8 cellular contexts compared by ENCODE assay signal in genomic region chr14:23550827-23551265, GRCh38. TPM values are rescaled to one million over a fixed set of nuclear protein-coding genes. Genes with fewer than 3 reads are reported as not detected.
DNase-seq lines count a peak whose midpoint lies in the region; ATAC-seq, FAIRE-seq and TF ChIP-seq lines count a peak whose summit lies in the region.

No MANE protein-coding gene starts in this region.

- H4K20me1 ChIP-seq in keratinocyte (ENCODE audit: control insufficient read depth, extremely low read depth, insufficient read depth, low read length), result no peaks in the 10 kb centered on the region

- H3K9me3 ChIP-seq in adrenal gland (replicated peaks in 1 of 3) (no peaks in the 10 kb centered on the region), keratinocyte (ENCODE audit: control insufficient read depth, low read depth, low read length) (no peaks in the 10 kb centered on the region)

- peak overlapping the region; percentile 92 for H3K4me2 ChIP-seq in keratinocyte (ENCODE audit: control insufficient read depth, extremely low read depth, insufficient read depth, low read depth, low read length)

- H3K4me3 ChIP-seq in adrenal gland, result peak overlapping the region in 3 of 4 donors; percentile 71 to 87 (median 78)
- peak overlapping the region; percentile 62 to 76 (median 71) for H3K4me3 ChIP-seq in keratinocyte (ENCODE audit: control insufficient read depth in 2 of 3, extremely low read depth in 1 of 3, insufficient read depth in 2 of 3, low read depth in 1 of 3, low read length in 3 of 3)

- no peak for ATAC-seq in GM18520 (IDR thresholded peaks at IDR 0.05; ENCODE audit: unreplicated experiment)

- 0 to 2% (median 1%) methylated on average over 31 to 36 of the region's 36 CpGs for WGBS in adrenal gland, 4 donors

- peak; percentile 67 for DNase-seq in DMS79 treated with DMSO at 0.1 percent for 48 hours (lab: John Stamatoyannopoulos, UW)
- DNase-seq in DMS79 (lab: John Stamatoyannopoulos, UW), result no peak
- DNase-seq in adrenal gland, result peak in 4 of 7 donors; percentile 35 to 66 (median 48)
- no peak for DNase-seq in keratinocyte (ENCODE audit: low read depth, low spot score)
- DNase-seq in NCI-H524 (lab: John Stamatoyannopoulos, UW), result no peak
- DNase-seq in globus pallidus (ENCODE audit: low spot score), result no peak

- H2AFZ ChIP-seq in keratinocyte (ENCODE audit: control insufficient read depth, low read length), result peak overlapping the region; percentile 72

- H3K36me3 ChIP-seq in adrenal gland (replicated peaks in 1 of 2), result no peaks in the 10 kb centered on the region
- no peaks in the 10 kb centered on the region for H3K36me3 ChIP-seq in keratinocyte (ENCODE audit: control insufficient read depth in 2 of 2, extremely low read depth in 1 of 2, insufficient read depth in 2 of 2, low read length in 2 of 2)

- dilution Hi-C loops in keratinocyte (cut with MboI; ENCODE audit: extremely low pct_ligation_motif_present, low sequenced_read_pairs), result no loop called here

- no peak for TF ChIP-seq POLR2A in adrenal gland (IDR thresholded peaks at IDR 0.05)

- no peak for TF ChIP-seq CTCF in adrenal gland (IDR thresholded peaks at IDR 0.05)
- TF ChIP-seq CTCF in keratinocyte (optimal IDR thresholded peaks at IDR 0.05 in 1 of 3, IDR thresholded peaks at IDR 0.05 in 1 of 3, conservative IDR thresholded peaks at IDR 0.05 in 1 of 3; ENCODE audit: extremely low read depth in 1 of 3, insufficient read depth in 2 of 3, low read length in 3 of 3), result no peak

- no peak for FAIRE-seq in keratinocyte (lab: Jason Lieb, UNC)

- H3K4me1 ChIP-seq in adrenal gland (replicated peaks in 1 of 2) (peaks cover 4 to 28% of the 10 kb centered on the region in 2 donors), keratinocyte (ENCODE audit: control insufficient read depth, extremely low read depth, insufficient read depth, low read length) (peaks cover 3% of the 10 kb centered on the region)

- H3K9me1 ChIP-seq in keratinocyte (ENCODE audit: control insufficient read depth, extremely low read depth, insufficient read depth, low read length), result no peaks in the 10 kb centered on the region

- H3K27me3 ChIP-seq in adrenal gland (no peaks in the 10 kb centered on the region), keratinocyte (ENCODE audit: control insufficient read depth, extremely low read depth, insufficient read depth, low read length) (peaks cover 15% of the 10 kb centered on the region)

- H3K9ac ChIP-seq in keratinocyte (ENCODE audit: control insufficient read depth, extremely low read depth, insufficient read depth, low read length), result peak overlapping the region; percentile 64

- intact Hi-C loops in adrenal gland (cut with DNase I), result no loop called here

- H3K27ac ChIP-seq in adrenal gland (peak overlapping the region in 3 of 5 donors; percentile 51 to 77 (median 63)), keratinocyte (ENCODE audit: control insufficient read depth, insufficient read depth, low read length) (no peak overlapping the region), temporal lobe (ENCODE audit: low read depth, low read length) (peak overlapping the region; percentile 47)

- H3K79me2 ChIP-seq in keratinocyte (ENCODE audit: control insufficient read depth, insufficient read depth, low read length), result no peaks in the 10 kb centered on the region

RNA-seq across cellular contexts. Expression of gene ZFHX2, which starts 0.7 kb away (rescaled TPM):
- total RNA-seq in adrenal gland (1 to 10 TPM in 6 of 8 donors, under 1 TPM in 2; 0.54 to 4.2 (median 2.4) TPM), temporal lobe (1.5 TPM)
- polyA plus RNA-seq in adrenal gland (1 to 10 TPM; 2.1 to 9.7 (median 2.5) TPM), keratinocyte (0.08 to 0.22 TPM (median 0.18 TPM) in 3 replicates)
- polyA plus RNA-seq in keratinocyte (2011; ENCODE audit: low read depth), result 0.44 TPM
- 0.13 and 0.17 TPM in 2 replicates for polyA plus RNA-seq in keratinocyte (2011; cell fraction: cytosol; rRNA removed)
- 0.56 and 0.84 TPM in 2 replicates for polyA plus RNA-seq in keratinocyte (2011; cell fraction: nucleus; rRNA removed)
- polyA plus RNA-seq in keratinocyte (2012; ENCODE audit: low replicate concordance), result 0.28 and 0.66 TPM in 2 replicates
- polyA minus RNA-seq in keratinocyte, result 0.19 to 1.9 TPM (median 0.26 TPM) in 3 replicates
- polyA minus RNA-seq in keratinocyte (2011; cell fraction: cytosol; rRNA and poly(A)+ RNA removed), result 0.19 TPM
- 0.70 and 1.1 TPM in 2 replicates for polyA minus RNA-seq in keratinocyte (2011; cell fraction: nucleus; rRNA and poly(A)+ RNA removed)

RNA-seq across cellular contexts. Expression of gene THTPA, which starts 5.2 kb away (rescaled TPM):
- total RNA-seq in adrenal gland (10 to 100 TPM; 21.2 to 41.7 (median 32.6) TPM), temporal lobe (16.7 TPM)
- polyA plus RNA-seq in adrenal gland (10 to 100 TPM; 11.5 to 26.5 (median 21.4) TPM), keratinocyte (3.2 to 4.3 TPM (median 4.3 TPM) in 3 replicates)
- polyA plus RNA-seq in keratinocyte (2011; ENCODE audit: low read depth), result 1.3 TPM
- 4.4 and 4.7 TPM in 2 replicates for polyA plus RNA-seq in keratinocyte (2011; cell fraction: cytosol; rRNA removed)
- polyA plus RNA-seq in keratinocyte (2011; cell fraction: nucleus; rRNA removed), result 6.9 and 7.8 TPM in 2 replicates
- 2.1 and 5.6 TPM in 2 replicates for polyA plus RNA-seq in keratinocyte (2012; ENCODE audit: low replicate concordance)
- 3.6 to 5.8 TPM (median 4.5 TPM) in 3 replicates for polyA minus RNA-seq in keratinocyte
- polyA minus RNA-seq in keratinocyte (2011; cell fraction: cytosol; rRNA and poly(A)+ RNA removed), result 3.5 TPM
- 2.7 and 2.9 TPM in 2 replicates for polyA minus RNA-seq in keratinocyte (2011; cell fraction: nucleus; rRNA and poly(A)+ RNA removed)

RNA-seq across cellular contexts. Expression of gene AP1G2, which starts 16.7 kb away (rescaled TPM):
- total RNA-seq in adrenal gland, result 100 to 1,000 TPM in 2 of 8 donors, 10 to 100 TPM in 6; 35.2 to 142 (median 79.5) TPM
- 100 to 1,000 TPM in 2 of 3 donors, 10 to 100 TPM in 1; 27.9 to 587 (median 285) TPM for polyA plus RNA-seq in adrenal gland
- 119 to 230 TPM (median 128 TPM) in 3 replicates for polyA plus RNA-seq in keratinocyte
- polyA plus RNA-seq in keratinocyte (2011; ENCODE audit: low read depth), result 32.3 TPM
- polyA plus RNA-seq in keratinocyte (2011; cell fraction: cytosol; rRNA removed), result 70.8 and 77.1 TPM in 2 replicates
- polyA plus RNA-seq in keratinocyte (2011; cell fraction: nucleus; rRNA removed), result 905 and 1,158 TPM in 2 replicates
- polyA plus RNA-seq in keratinocyte (2012; ENCODE audit: low replicate concordance), result 74.0 and 125 TPM in 2 replicates
- 177 to 204 TPM (median 203 TPM) in 3 replicates for polyA minus RNA-seq in keratinocyte
- polyA minus RNA-seq in keratinocyte (2011; cell fraction: cytosol; rRNA and poly(A)+ RNA removed), result 78.5 TPM
- polyA minus RNA-seq in keratinocyte (2011; cell fraction: nucleus; rRNA and poly(A)+ RNA removed), result 123 and 164 TPM in 2 replicates
- total RNA-seq in temporal lobe, result 10.6 TPM

RNA-seq across cellular contexts. Expression of gene JPH4, which starts 27.7 kb away (rescaled TPM):
- total RNA-seq in adrenal gland (10 to 100 TPM in 1 of 8 donors, 1 to 10 TPM in 6, under 1 TPM in 1; 0.42 to 11.1 (median 3.0) TPM), temporal lobe (40.1 TPM)
- polyA plus RNA-seq in adrenal gland (10 to 100 TPM in 1 of 3 donors, 1 to 10 TPM in 2; 5.9 to 35.8 (median 9.4) TPM), keratinocyte (0.01 to 0.04 TPM (median 0.03 TPM) in 3 replicates)
- polyA plus RNA-seq in keratinocyte (2011; ENCODE audit: low read depth), result not detected
- 0.02 and 0.05 TPM in 2 replicates for polyA plus RNA-seq in keratinocyte (2011; cell fraction: cytosol; rRNA removed)
- 0.05 TPM in 1 of 2 replicates, not detected in the other for polyA plus RNA-seq in keratinocyte (2011; cell fraction: nucleus; rRNA removed)
- polyA plus RNA-seq in keratinocyte (2012; ENCODE audit: low replicate concordance), result 0.38 TPM in 1 of 2 replicates, not detected in the other
- polyA minus RNA-seq in keratinocyte, result 0.07 TPM in 1 of 3 replicates, not detected in the others
- polyA minus RNA-seq in keratinocyte (2011; cell fraction: cytosol; rRNA and poly(A)+ RNA removed), result not detected
- not detected in 2 replicates for polyA minus RNA-seq in keratinocyte (2011; cell fraction: nucleus; rRNA and poly(A)+ RNA removed)

Comparison
In these comparisons a context has a peak if more than half of its experiments do, and no peak if none do; other contexts are left out.
1. DNase-seq: peak in DMS79 treated with DMSO at 0.1 percent for 48 hours (single experiment) and adrenal gland (4 of 7); none in DMS79 (single experiment), keratinocyte (single experiment), NCI-H524 (0 of 2) and globus pallidus (single experiment).